ENCODE assay signal across 25 cellular contexts in genomic region chr18:57223160-57223870, GRCh38.
A peak's percentile ranks its signal among the peaks of the same experiment; 100 is the strongest.
DNase-seq lines count a peak whose midpoint lies in the region; ATAC-seq, FAIRE-seq and TF ChIP-seq lines count a peak whose summit lies in the region.
"Had no signal": no experiment of that assay in that cellular context is flagged by ENCODE, and none has a peak within 500 bp of the region (broad histone marks: within the 10 kb centered on the region; RNA-seq: fewer than 3 reads in every experiment).

No MANE protein-coding gene starts in this region.

- FAIRE-seq in bronchial epithelial cell (lab: Jason Lieb, UNC) (no peak), GM12891 (lab: Jason Lieb, UNC) (no peak)
- FAIRE-seq: K562 had no signal

- TF ChIP-seq POLR2A in GM12891 (IDR thresholded peaks at IDR 0.05; ENCODE audit: low read depth, low read length) (no peak), lower leg skin (IDR thresholded peaks at IDR 0.05) (no peak), Peyer's patch (IDR thresholded peaks at IDR 0.05) (no peak)

- 52 to 56% methylated on average over 4 of the region's 4 CpGs for WGBS in lower leg skin, 2 donors

- H3K9me3 ChIP-seq in Peyer's patch = no peaks in the 10 kb centered on the region
- H3K9me3 ChIP-seq: upper lobe of left lung had no signal

- intact Hi-C loops in lower leg skin (cut with DNase I; ENCODE audit: low total_unique reads) = no loop called here

- no peak overlapping the region for H3K27ac ChIP-seq in Peyer's patch
- H3K27ac ChIP-seq: cardiac muscle cell, GM23248, upper lobe of left lung had no signal

- DNase-seq in ACHN = peak; percentile 46
- peak; percentile 5 for DNase-seq in HK-2 (ENCODE audit: unreplicated experiment)
- DNase-seq in bronchial epithelial cell (ENCODE audit: low read depth) = peak; percentile 55
- DNase-seq in kidney tubule cell (ENCODE audit: low spot score) = peak; percentile 98
- DNase-seq in GM12891 (ENCODE audit: insufficient read length, low spot score) = no peak
- DNase-seq in lower leg skin (ENCODE audit: low spot score in 2 of 2) = no peak
- no peak for DNase-seq in Peyer's patch
- DNase-seq: activated CD4-positive, alpha-beta T cell treated with anti-CD3 and anti-CD28 coated beads, Interleukin-2, amount 10 ng/mL, durations not matched to agents 24 days and 14 days; activated naive CD4-positive, alpha-beta T cell treated with anti-CD3 and anti-CD28 coated beads for 36 hours; activated T-cell treated with anti-CD3 and anti-CD28 coated beads, Interleukin-2, amount 50 U/mL, for 48 hours; cortex of kidney; EL; GM23248; mesendoderm; MM.1S; NCI-H1417; NCI-H748 treated with DMSO at 0.1 percent for 48 hours; occipital lobe; retina; substantia nigra; upper lobe of left lung had no signal

- TF ChIP-seq CTCF in bronchial epithelial cell (IDR thresholded peaks at IDR 0.05; ENCODE audit: insufficient read depth, low read length, severe bottlenecking) (no peak), lower leg skin (IDR thresholded peaks at IDR 0.05) (no peak), Peyer's patch (IDR thresholded peaks at IDR 0.05) (no peak)

- no peaks in the 10 kb centered on the region for H3K4me1 ChIP-seq in Peyer's patch
- H3K4me1 ChIP-seq: upper lobe of left lung had no signal

- H3K27me3 ChIP-seq in bronchial epithelial cell (ENCODE audit: control insufficient read depth, insufficient read depth, low read length) (no peaks in the 10 kb centered on the region), Peyer's patch (no peaks in the 10 kb centered on the region)
- H3K27me3 ChIP-seq: cardiac muscle cell, upper lobe of left lung had no signal

- H3K36me3 ChIP-seq in bronchial epithelial cell (ENCODE audit: control insufficient read depth, insufficient read depth, low read length) (no peaks in the 10 kb centered on the region), Peyer's patch (no peaks in the 10 kb centered on the region)
- H3K36me3 ChIP-seq: cardiac muscle cell, upper lobe of left lung had no signal

- in situ Hi-C loops in ACHN (cut with HindIII; ENCODE audit: low pct_ligation_motif_present, low pct_unique_long_range_greater_than_20kb, low sequenced_read_pairs) = no loop called here

- no peak overlapping the region for H3K4me3 ChIP-seq in bronchial epithelial cell (ENCODE audit: low read depth, low read length)
- no peak overlapping the region for H3K4me3 ChIP-seq in lower leg skin (ENCODE audit: low read depth, poor library complexity, severe bottlenecking)
- no peak overlapping the region for H3K4me3 ChIP-seq in Peyer's patch
- H3K4me3 ChIP-seq: cardiac muscle cell, GM23248, K562, upper lobe of left lung had no signal

- no peak for ATAC-seq in GM19035 (IDR thresholded peaks at IDR 0.05; ENCODE audit: unreplicated experiment)
- ATAC-seq: K562, SK-N-SH treated with all-trans-retinoic acid at 6 μM for 48 hours had no signal

TF ChIP-seq in GM12891, 5 proteins besides CTCF, POLR2A, EP300 and RAD21:
- TF ChIP-seq PAX5 (IDR thresholded peaks at IDR 0.05; ENCODE audit: insufficient read depth, low read length, severe bottlenecking) (no peak), POLR2AphosphoS5 (IDR thresholded peaks at IDR 0.05; ENCODE audit: low read depth, low read length) (no peak), SPI1 (IDR thresholded peaks at IDR 0.05; ENCODE audit: low read depth, low read length) (no peak), POU2F2 (IDR thresholded peaks at IDR 0.05; ENCODE audit: low read depth, low read length) (no peak), TAF1 (IDR thresholded peaks at IDR 0.05; ENCODE audit: low read depth, low read length) (no peak)

Comparison
In these comparisons a context has a peak if more than half of its experiments do, and no peak if none do; other contexts are left out.
1. DNase-seq: peak in ACHN (single experiment), HK-2 (single experiment), bronchial epithelial cell (single experiment) and kidney tubule cell (single experiment); none in GM12891 (single experiment), lower leg skin (0 of 2) and Peyer's patch (0 of 3).